ENCODE assay signal across 9 cellular contexts in genomic region chr6:151067684-151068596, GRCh38.
DNase-seq lines count a peak whose midpoint lies in the region; ATAC-seq, FAIRE-seq and TF ChIP-seq lines count a peak whose summit lies in the region.
"Had no signal": no experiment of that assay in that cellular context is flagged by ENCODE, and none has a peak within 500 bp of the region (broad histone marks: within the 10 kb centered on the region; RNA-seq: fewer than 3 reads in every experiment).

No MANE protein-coding gene starts in this region.

- FAIRE-seq in pancreas (lab: Jason Lieb, UNC) = no peak

- peaks cover 9 to 16% (median 15%) of the 10 kb centered on the region in 3 donors for H3K4me1 ChIP-seq in pancreas

- intact Hi-C loops in pancreas (cut with DNase I) = no loop called here

- TF ChIP-seq CTCF in fibroblast of mammary gland (conservative IDR thresholded peaks at IDR 0.05; ENCODE audit: control insufficient read depth, insufficient read depth, low read depth, low read length) (no peak), pancreas (IDR thresholded peaks at IDR 0.05) (no peak)

- no peaks in the 10 kb centered on the region for H3K36me3 ChIP-seq in pancreas

- DNase-seq in COLO829 (ENCODE audit: low spot score) = peak; percentile 57
- DNase-seq in NCI-H774 (lab: John Stamatoyannopoulos, UW) = peak; percentile 45
- DNase-seq in fibroblast of mammary gland (ENCODE audit: low read depth) = peak; percentile 99
- DNase-seq in pancreas = peak in 2 of 6 donors; percentile 22 to 47
- DNase-seq in NCI-H2107 (lab: John Stamatoyannopoulos, UW) = no peak
- DNase-seq in activated CD4-positive, alpha-beta T cell treated with anti-CD3 and anti-CD28 coated beads, Interleukin-2, amount 50 U/mL, for 4 hours = no peak
- no peak for DNase-seq in NCI-H526 (lab: John Stamatoyannopoulos, UW)
- DNase-seq: activated naive CD8-positive, alpha-beta T cell treated with anti-CD3 and anti-CD28 coated beads, Interleukin-2, amount 10 ng/mL, durations not matched to agents 7 days and 5 days had no signal

- peak in 3 of 4 donors; percentile 56 to 79 (median 62) for ATAC-seq in pancreas
- ATAC-seq in GM18867 (IDR thresholded peaks at IDR 0.05; ENCODE audit: unreplicated experiment) = no peak

- 55 to 59% methylated on average over 14 of the region's 14 CpGs for WGBS in pancreas, 2 donors

- peak overlapping the region in 3 of 4 donors; percentile 4 to 43 (median 6) for H3K27ac ChIP-seq in pancreas

- H3K4me3 ChIP-seq in fibroblast of mammary gland (ENCODE audit: control insufficient read depth, low read depth, low read length) (no peak overlapping the region), pancreas (no peak overlapping the region)

- no peaks in the 10 kb centered on the region for H3K9me3 ChIP-seq in pancreas

- H3K27me3 ChIP-seq in pancreas = no peaks in the 10 kb centered on the region

Comparison
In these comparisons a context has a peak if more than half of its experiments do, and no peak if none do; other contexts are left out.
1. DNase-seq: peak in COLO829 (single experiment), NCI-H774 (single experiment) and fibroblast of mammary gland (single experiment); none in NCI-H2107 (single experiment), activated CD4-positive, alpha-beta T cell treated with anti-CD3 and anti-CD28 coated beads, Interleukin-2, amount 50 U/mL, for 4 hours (0 of 2) and NCI-H526 (0 of 2).